In the genomic region with DNA sequence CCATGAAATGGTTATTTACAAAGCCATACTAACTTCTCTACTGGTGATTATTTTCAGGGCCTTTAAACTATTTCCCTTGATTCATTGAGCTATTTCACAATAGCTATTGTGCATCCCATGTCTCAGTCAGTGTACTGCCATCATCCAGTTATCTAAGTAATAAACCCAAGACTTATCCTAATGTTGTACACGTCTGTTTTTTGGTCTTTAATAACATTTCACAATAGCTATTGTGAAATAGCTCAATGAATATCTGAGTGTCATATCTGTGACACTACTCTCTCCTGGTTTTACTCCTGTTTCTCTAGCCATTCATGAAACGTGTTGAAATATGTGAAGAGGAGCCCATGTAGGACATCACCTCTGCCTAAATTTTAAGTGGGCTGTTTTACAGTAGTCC, we compare ENCODE assay signal across 18 cellular contexts. TPM values are rescaled to one million over a fixed set of nuclear protein-coding genes. Genes with fewer than 3 reads are reported as not detected.
DNase-seq lines count a peak whose midpoint lies in the region; FAIRE-seq and TF ChIP-seq lines count a peak whose summit lies in the region.
"Had no signal": no experiment of that assay in that cellular context is flagged by ENCODE, and none has a peak within 500 bp of the region (broad histone marks: within the 10 kb centered on the region; RNA-seq: fewer than 3 reads in every experiment).

No MANE protein-coding gene starts in this region.

- no peak overlapping the region for H3K27ac ChIP-seq in mesenchymal stem cell (ENCODE audit: low read length, poor library complexity, severe bottlenecking)
- H3K27ac ChIP-seq: C4-2B, KMS-11, PC-9 had no signal

- WGBS in mesenchymal stem cell: 80% methylated on average over 1 of the region's 2 CpGs

- no peak overlapping the region for H4K91ac ChIP-seq in mesenchymal stem cell (ENCODE audit: low read length)

- H3K36me3 ChIP-seq in mesenchymal stem cell (ENCODE audit: control insufficient read depth in 1 of 2, insufficient read depth in 2 of 2, low read depth in 1 of 2, low read length in 2 of 2): no peaks in the 10 kb centered on the region
- H3K36me3 ChIP-seq: MG63 had no signal

- no peak overlapping the region for H3K9ac ChIP-seq in mesenchymal stem cell (ENCODE audit: low read length)
- H3K9ac ChIP-seq: KMS-11 had no signal

- peak; percentile 56 for FAIRE-seq in D721Med (lab: Jason Lieb, UNC)

- no peak overlapping the region for H2BK15ac ChIP-seq in mesenchymal stem cell (ENCODE audit: low read depth, poor library complexity, severe bottlenecking)

- no peak overlapping the region for H3K4ac ChIP-seq in mesenchymal stem cell (ENCODE audit: low read depth in 1 of 2, low read length in 2 of 2)

- TF ChIP-seq CTCF in D721Med (IDR thresholded peaks at IDR 0.05; ENCODE audit: insufficient read depth, missing control alignments): no peak
- TF ChIP-seq CTCF in NB4 (IDR thresholded peaks at IDR 0.05; ENCODE audit: low read depth, low read length): no peak

- no peaks in the 10 kb centered on the region for H3K79me1 ChIP-seq in mesenchymal stem cell (replicated peaks; ENCODE audit: low read length, poor library complexity, severe bottlenecking)

- no peaks in the 10 kb centered on the region for H3K27me3 ChIP-seq in mesenchymal stem cell (ENCODE audit: control insufficient read depth in 1 of 2, insufficient read depth in 1 of 2, low read length in 2 of 2)
- H3K27me3 ChIP-seq: MG63 had no signal

- H3K4me1 ChIP-seq in mesenchymal stem cell (ENCODE audit: control insufficient read depth, insufficient read depth, low read depth, low read length): no peaks in the 10 kb centered on the region

- DNase-seq in D721Med (ENCODE audit: insufficient read length, low spot score) (no peak), NB4 (ENCODE audit: low read depth) (peak; percentile 17), dermis blood vessel endothelial cell (peak; percentile 54), mesenchymal stem cell (peak; percentile 3), NCI-H2107 (lab: John Stamatoyannopoulos, UW) (no peak), NCI-H1694 (lab: John Stamatoyannopoulos, UW) (no peak), CD1c-positive myeloid dendritic cell (ENCODE audit: extremely low spot score) (no peak)
- DNase-seq: GF-D8, MG63, NCI-H1417, NCI-H1930, NCI-H2171, NCI-H446, NCI-H774, PC-9 had no signal

- no peak for TF ChIP-seq POLR2A in NB4 (IDR thresholded peaks at IDR 0.05; ENCODE audit: extremely low read depth, insufficient read length)

- no peak overlapping the region for H2AFZ ChIP-seq in mesenchymal stem cell (ENCODE audit: low read depth, low read length)
- H2AFZ ChIP-seq: PC-9 had no signal

- no peaks in the 10 kb centered on the region for H3K9me3 ChIP-seq in mesenchymal stem cell (ENCODE audit: control insufficient read depth, low read length)
- H3K9me3 ChIP-seq: MG63 had no signal

- no peak overlapping the region for H2BK120ac ChIP-seq in mesenchymal stem cell (ENCODE audit: low read depth, low read length)

- H2AK5ac ChIP-seq in mesenchymal stem cell (ENCODE audit: low read length, severe bottlenecking): no peak overlapping the region

- H2BK5ac ChIP-seq in mesenchymal stem cell (ENCODE audit: low read depth, low read length, poor library complexity, severe bottlenecking): no peak overlapping the region

- no peak overlapping the region for H3K4me2 ChIP-seq in mesenchymal stem cell (ENCODE audit: low read length, poor library complexity, severe bottlenecking)
- H3K4me2 ChIP-seq: KMS-11, PC-9 had no signal

- H3K23ac ChIP-seq in mesenchymal stem cell (ENCODE audit: low read length in 2 of 2): no peak overlapping the region

- no peak overlapping the region for H3K14ac ChIP-seq in mesenchymal stem cell (ENCODE audit: low read length in 2 of 2)

- H4K8ac ChIP-seq in mesenchymal stem cell (ENCODE audit: low read length): no peak overlapping the region

- no peak overlapping the region for H2BK12ac ChIP-seq in mesenchymal stem cell (ENCODE audit: low read length in 2 of 2)

- no peak overlapping the region for H3K18ac ChIP-seq in mesenchymal stem cell (ENCODE audit: low read depth in 1 of 2, low read length in 2 of 2)

- H3K4me3 ChIP-seq in NB4 (ENCODE audit: low read depth, low read length) (no peak overlapping the region), mesenchymal stem cell (ENCODE audit: insufficient read depth in 1 of 2, low read depth in 1 of 2, low read length in 2 of 2) (no peak overlapping the region)
- H3K4me3 ChIP-seq: MG63, PC-9 had no signal

RNA-seq across cellular contexts. Expression of a gene that starts 36.5 kb away (rescaled TPM):
- 40.7 and 76.1 TPM in 2 replicates for total RNA-seq in dermis blood vessel endothelial cell
- 3.2 TPM for polyA plus RNA-seq in mesenchymal stem cell (2013, experiment 1 of 2)
- 3.7 TPM for polyA plus RNA-seq in mesenchymal stem cell (2013, experiment 2 of 2)
- total RNA-seq: A673 had no signal

RNA-seq across cellular contexts. Expression of a gene that starts 59.1 kb away (rescaled TPM):
- total RNA-seq in dermis blood vessel endothelial cell: 20.8 and 29.5 TPM in 2 replicates
- polyA plus RNA-seq in mesenchymal stem cell (2013, experiment 1 of 2): 23.2 TPM
- 23.5 TPM for polyA plus RNA-seq in mesenchymal stem cell (2013, experiment 2 of 2)

Comparison
In these comparisons a context has a peak if more than half of its experiments do, and no peak if none do; other contexts are left out.
1. DNase-seq: peak in NB4 (single experiment), dermis blood vessel endothelial cell (single experiment) and mesenchymal stem cell (single experiment); none in D721Med (single experiment), NCI-H2107 (single experiment), NCI-H1694 (single experiment) and CD1c-positive myeloid dendritic cell (single experiment).